Comparison of ENCODE assay signal across 11 cellular contexts in genomic region chr12:50211392-50212070, GRCh38. TPM values are rescaled to one million over a fixed set of nuclear protein-coding genes. Genes with fewer than 3 reads are reported as not detected.
DNase-seq lines count a peak whose midpoint lies in the region; ATAC-seq and TF ChIP-seq lines count a peak whose summit lies in the region.
"Had no signal": no experiment of that assay in that cellular context is flagged by ENCODE, and none has a peak within 500 bp of the region (broad histone marks: within the 10 kb centered on the region; RNA-seq: fewer than 3 reads in every experiment).

No MANE protein-coding gene starts in this region.

- DNase-seq in HCT116 (ENCODE audit: low read depth, low spot score), result no peak
- no peak for DNase-seq in activated CD8-positive, alpha-beta T cell treated with anti-CD3 and anti-CD28 coated beads for 36 hours
- DNase-seq in Right ventricle myocardium superior, result no peak
- no peak for DNase-seq in activated effector memory CD4-positive, alpha-beta T cell treated with Interleukin-2 at 50 U/mL for 16 hours
- no peak for DNase-seq in inferior parietal cortex (ENCODE audit: extremely low spot score)
- DNase-seq in NCI-H774 (lab: John Stamatoyannopoulos, UW), result no peak
- DNase-seq: NCI-H1417, occipital lobe, substantia nigra had no signal

- peak overlapping the region; percentile 25; the same call in 1 of the 2 replicates for H3K4me2 ChIP-seq in HCT116 (ENCODE audit: low read length)

- H3K27me3 Mint-ChIP-seq in activated CD8-positive, alpha-beta T cell treated with anti-CD3 and anti-CD28 coated beads for 36 hours, result no peaks in the 10 kb centered on the region

- H3K9me3 Mint-ChIP-seq in activated CD8-positive, alpha-beta T cell treated with anti-CD3 and anti-CD28 coated beads for 36 hours, result no peaks in the 10 kb centered on the region

- H3K9me3 ChIP-seq in HCT116 (ENCODE audit: control insufficient read depth in 1 of 2, insufficient read depth in 1 of 2, low read depth in 1 of 2, low read length in 2 of 2), result no peaks in the 10 kb centered on the region
- no peaks in the 10 kb centered on the region for H3K9me3 ChIP-seq in skeletal muscle tissue (ENCODE audit: control insufficient read depth in 3 of 3, low read length in 3 of 3)

- no peak for TF ChIP-seq POLR2A in HCT116 (IDR thresholded peaks at IDR 0.05; ENCODE audit: borderline replicate concordance, extremely low read depth, insufficient read depth, insufficient read length)

- 0 out of 2 replicates have a peak, but pooled peaks have one; percentile 30 for ATAC-seq in HCT116
- ATAC-seq in activated CD8-positive, alpha-beta T cell treated with anti-CD3 and anti-CD28 coated beads for 36 hours, result peak; percentile 42
- peak; percentile 27 for ATAC-seq in Right ventricle myocardium superior (ENCODE audit: poor library complexity)
- no peak for ATAC-seq in HG03095 (IDR thresholded peaks at IDR 0.05; ENCODE audit: unreplicated experiment)

- POLR2A ChIA-PET in HCT116 (lab: Charles Lee), result interaction anchor here (1.3 kb wide), 1 partner anchor 10 kb away, joined by 4 read pairs; no protein-coding TSS in a partner anchor
- POLR2A ChIA-PET in activated CD8-positive, alpha-beta T cell treated with anti-CD3 and anti-CD28 coated beads for 36 hours (lab: Charles Lee), result interaction anchor here (0.9 to 1.0 kb wide), 2 partner anchors 10 to 64 kb away, joined by 3 read pairs; no protein-coding TSS in a partner anchor

- H3K4me1 ChIP-seq in HCT116 (ENCODE audit: control insufficient read depth in 1 of 2, insufficient read depth in 2 of 2, low read length in 2 of 2), result peaks cover 14 to 74% of the 10 kb centered on the region in 2 experiments
- H3K4me1 ChIP-seq in skeletal muscle tissue (ENCODE audit: control insufficient read depth in 3 of 3, insufficient read depth in 3 of 3, low read length in 3 of 3), result peaks cover 0 to 4% (median 0%) of the 10 kb centered on the region in 3 donors

- H3K27ac ChIP-seq in HCT116 (ENCODE audit: low read depth, low read length) (no peak overlapping the region), skeletal muscle tissue (ENCODE audit: low read depth, low read length) (peak overlapping the region; percentile 8)

- no peak overlapping the region for H3K4me3 ChIP-seq in HCT116 (replicated peaks in 1 of 2; ENCODE audit: low read depth in 1 of 2, low read length in 2 of 2)
- H3K4me3 ChIP-seq in skeletal muscle tissue (ENCODE audit: low read length in 3 of 3), result no peak overlapping the region

- H3K36me3 ChIP-seq in HCT116 (ENCODE audit: control insufficient read depth in 1 of 2, insufficient read depth in 2 of 2, low read length in 2 of 2) (peaks cover 0 to 14% of the 10 kb centered on the region in 2 experiments; a peak in 1 of 4 replicates), skeletal muscle tissue (ENCODE audit: control insufficient read depth in 3 of 3, insufficient read depth in 3 of 3, low read length in 3 of 3) (peaks cover 0 to 5% (median 0%) of the 10 kb centered on the region in 3 donors)

- CTCF ChIA-PET in HCT116 (lab: Charles Lee), result no interaction called here
- CTCF ChIA-PET in activated CD8-positive, alpha-beta T cell treated with anti-CD3 and anti-CD28 coated beads for 36 hours (lab: Charles Lee), result interaction anchor here (0.9 to 3.1 kb wide), 6 partner anchors 10 to 103 kb away, joined by 3 to 15 read pairs (median 4); partner anchors contain the start of gene COX14

- no peaks in the 10 kb centered on the region for H4K20me1 ChIP-seq in HCT116 (ENCODE audit: insufficient read depth)

- H3K27me3 ChIP-seq in HCT116 (ENCODE audit: insufficient read depth, low read length), result no peaks in the 10 kb centered on the region
- no peaks in the 10 kb centered on the region for H3K27me3 ChIP-seq in skeletal muscle tissue (ENCODE audit: control insufficient read depth in 3 of 3, insufficient read depth in 3 of 3, low read length in 3 of 3)

- BruUV-seq in HCT116 (replicated peaks; lab: Mats Ljungman, UMichigan), result no TSS peak

- peaks cover 12% of the 10 kb centered on the region for H3K36me3 Mint-ChIP-seq in activated CD8-positive, alpha-beta T cell treated with anti-CD3 and anti-CD28 coated beads for 36 hours (ENCODE audit: low read depth)

- TF ChIP-seq CTCF in HCT116 (IDR thresholded peaks at IDR 0.05 in 2 of 3, conservative IDR thresholded peaks at IDR 0.05 in 1 of 3; ENCODE audit: borderline replicate concordance in 1 of 3, insufficient read depth in 1 of 3, low read depth in 2 of 3, low read length in 2 of 3), result 0 out of 6 replicates have a peak, but pooled peaks of 1 of the 3 experiments have one; percentile 4
- no peak for TF ChIP-seq CTCF in activated CD8-positive, alpha-beta T cell treated with anti-CD3 and anti-CD28 coated beads for 36 hours (IDR thresholded peaks at IDR 0.05)

- RAD21 ChIA-PET in HCT116 (lab: Charles Lee; ENCODE audit: low non-redundant PET in 1 of 2, low total read pairs in 2 of 2, uncharacterized antibody in 2 of 2, unreplicated experiment in 2 of 2), result interaction anchor here in 1 of 2 experiments (0.7 kb wide), 1 partner anchor 99 kb away, joined by 3 read pairs; the partner anchor contains the start of gene COX14

- H3K4me3 Mint-ChIP-seq in activated CD8-positive, alpha-beta T cell treated with anti-CD3 and anti-CD28 coated beads for 36 hours, result peak overlapping the region; percentile 34

- no peaks in the 10 kb centered on the region for H3K9me2 ChIP-seq in HCT116 (ENCODE audit: insufficient read depth)

- peaks cover 35% of the 10 kb centered on the region for H3K4me1 Mint-ChIP-seq in activated CD8-positive, alpha-beta T cell treated with anti-CD3 and anti-CD28 coated beads for 36 hours (ENCODE audit: low read depth)

- intact Hi-C loops in HCT116 (cut with micrococcal nuclease) (no loop called here), Right ventricle myocardium superior (cut with DNase I) (loop anchor here (10.0 kb wide), 1 partner anchor 103 kb away; no protein-coding TSS in a partner anchor)
- intact Hi-C loops in activated CD8-positive, alpha-beta T cell treated with anti-CD3 and anti-CD28 coated beads for 36 hours (cut with micrococcal nuclease), result no loop called here

- no peak overlapping the region for H2AFZ ChIP-seq in HCT116 (ENCODE audit: low read depth, low read length, poor library complexity, severe bottlenecking)

- H3K9ac ChIP-seq in HCT116 (ENCODE audit: low read length) (peak overlapping the region; percentile 24; the same call in 1 of the 2 replicates), skeletal muscle tissue (ENCODE audit: low read depth in 1 of 3, low read length in 3 of 3) (no peak overlapping the region)

- H3K27ac Mint-ChIP-seq in activated CD8-positive, alpha-beta T cell treated with anti-CD3 and anti-CD28 coated beads for 36 hours, result peak overlapping the region; percentile 90

- TF ChIP-seq RAD21 in HCT116 (IDR thresholded peaks at IDR 0.05; ENCODE audit: low read depth), result peak; percentile 33

- H3K79me2 ChIP-seq in HCT116 (ENCODE audit: insufficient read depth, low read length), result peaks cover 81% of the 10 kb centered on the region

TF ChIP-seq in HCT116, 20 proteins besides CTCF, POLR2A, EP300 and RAD21:
- no peak for TF ChIP-seq CBX3 (IDR thresholded peaks at IDR 0.05; ENCODE audit: low read depth)
- no peak for TF ChIP-seq YY1 (IDR thresholded peaks at IDR 0.05; ENCODE audit: extremely low read depth, insufficient replicate concordance, low read depth, low read length)
- TF ChIP-seq EGR1 (IDR thresholded peaks at IDR 0.05; ENCODE audit: low read depth), result no peak
- TF ChIP-seq ZFX (IDR thresholded peaks at IDR 0.05), result no peak
- no peak for TF ChIP-seq MAX (IDR thresholded peaks at IDR 0.05)
- no peak for TF ChIP-seq ZBTB33 (IDR thresholded peaks at IDR 0.05; ENCODE audit: extremely low read depth, insufficient replicate concordance, low read length)
- TF ChIP-seq TCF7L2 (IDR thresholded peaks at IDR 0.05; ENCODE audit: borderline replicate concordance, extremely low read depth, insufficient read depth, insufficient read length), result no peak
- TF ChIP-seq EZH2phosphoT487 (IDR thresholded peaks at IDR 0.05; ENCODE audit: borderline replicate concordance), result no peak
- TF ChIP-seq ZNF274 (IDR thresholded peaks at IDR 0.05; ENCODE audit: low read depth, low read length), result no peak
- TF ChIP-seq FOSL1 (IDR thresholded peaks at IDR 0.05; ENCODE audit: low read depth), result no peak
- TF ChIP-seq ELF1 (IDR thresholded peaks at IDR 0.05; ENCODE audit: borderline replicate concordance, low read depth), result no peak

RNA-seq across cellular contexts. Expression of gene CERS5, which starts 44.4 kb away (rescaled TPM):
- total RNA-seq in HCT116 (2021; ENCODE audit: unreplicated experiment), result 33.4 TPM
- 30.0 and 31.0 TPM in 2 replicates for polyA plus RNA-seq in HCT116 (2012)
- 10 to 100 TPM; 33.9 to 39.5 TPM for total RNA-seq in activated CD8-positive, alpha-beta T cell treated with anti-CD3 and anti-CD28 coated beads for 36 hours
- total RNA-seq in Right ventricle myocardium superior, result 7.3 TPM
- 43.8 TPM for total RNA-seq in skeletal muscle tissue
